1 cellular context compared by ENCODE assay signal in the genomic region with DNA sequence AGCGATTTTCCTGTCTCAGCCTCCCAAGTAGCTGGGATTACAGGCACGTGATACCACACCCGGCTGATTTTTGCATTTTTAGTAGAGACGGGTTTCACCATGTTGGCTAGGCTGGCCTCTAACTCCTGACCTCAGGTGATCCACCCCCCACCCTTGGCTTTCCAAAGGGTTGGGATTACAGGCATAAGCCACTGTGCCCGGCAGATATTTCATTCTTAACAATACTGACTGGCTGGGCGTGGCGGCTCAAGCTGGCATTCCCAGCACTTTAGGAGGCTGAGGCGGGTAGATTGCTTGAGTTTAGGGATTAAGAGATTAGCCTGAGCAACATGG.
TF ChIP-seq lines count a peak whose summit lies in the region.

No MANE protein-coding gene starts in this region.

TF ChIP-seq in HepG2, 621 proteins besides CTCF, POLR2A, EP300 and RAD21:
- TF ChIP-seq ZSCAN31 (CRISPR knock-in tag; IDR thresholded peaks at IDR 0.05; ENCODE audit: low read depth) (no peak), ZNF768 (CRISPR knock-in tag; IDR thresholded peaks at IDR 0.05) (no peak), ZNF343 (CRISPR knock-in tag; IDR thresholded peaks at IDR 0.05) (no peak), ZMYM3 (CRISPR knock-in tag; IDR thresholded peaks at IDR 0.05) (no peak), NFATC3 (CRISPR knock-in tag; IDR thresholded peaks at IDR 0.05) (no peak), SAFB2 (CRISPR knock-in tag; IDR thresholded peaks at IDR 0.05; ENCODE audit: borderline replicate concordance, low read depth) (no peak)
- TF ChIP-seq, protein P1, sequence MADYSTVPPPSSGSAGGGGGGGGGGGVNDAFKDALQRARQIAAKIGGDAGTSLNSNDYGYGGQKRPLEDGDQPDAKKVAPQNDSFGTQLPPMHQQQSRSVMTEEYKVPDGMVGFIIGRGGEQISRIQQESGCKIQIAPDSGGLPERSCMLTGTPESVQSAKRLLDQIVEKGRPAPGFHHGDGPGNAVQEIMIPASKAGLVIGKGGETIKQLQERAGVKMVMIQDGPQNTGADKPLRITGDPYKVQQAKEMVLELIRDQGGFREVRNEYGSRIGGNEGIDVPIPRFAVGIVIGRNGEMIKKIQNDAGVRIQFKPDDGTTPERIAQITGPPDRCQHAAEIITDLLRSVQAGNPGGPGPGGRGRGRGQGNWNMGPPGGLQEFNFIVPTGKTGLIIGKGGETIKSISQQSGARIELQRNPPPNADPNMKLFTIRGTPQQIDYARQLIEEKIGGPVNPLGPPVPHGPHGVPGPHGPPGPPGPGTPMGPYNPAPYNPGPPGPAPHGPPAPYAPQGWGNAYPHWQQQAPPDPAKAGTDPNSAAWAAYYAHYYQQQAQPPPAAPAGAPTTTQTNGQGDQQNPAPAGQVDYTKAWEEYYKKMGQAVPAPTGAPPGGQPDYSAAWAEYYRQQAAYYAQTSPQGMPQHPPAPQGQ (CRISPR knock-in tag; IDR thresholded peaks at IDR 0.05; ENCODE audit: borderline replicate concordance), result no peak
TF ChIP-seq in HepG2: peak in this region for 0.
